ENCODE assay signal across 8 cellular contexts in the genomic region with DNA sequence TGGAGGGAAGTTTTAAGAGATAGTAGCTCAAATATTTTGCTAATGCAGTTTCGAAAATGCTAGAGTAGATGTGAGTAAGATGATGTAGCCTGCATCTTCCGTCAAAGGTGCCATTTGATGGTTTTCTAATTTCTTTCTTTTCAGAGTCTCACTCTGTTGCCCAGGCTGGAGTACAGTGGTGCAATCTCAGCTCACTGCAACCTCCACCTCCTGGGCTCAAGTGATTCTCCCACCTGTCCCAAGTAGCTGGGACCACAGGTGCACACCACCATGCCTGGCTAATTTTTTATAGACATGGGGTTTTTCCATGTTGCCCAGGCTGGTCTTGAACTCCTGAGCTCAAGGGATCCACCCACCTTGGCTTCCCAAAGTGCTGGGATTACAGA. TPM values are rescaled to one million over a fixed set of nuclear protein-coding genes. Genes with fewer than 3 reads are reported as not detected.
DNase-seq lines count a peak whose midpoint lies in the region; ATAC-seq and TF ChIP-seq lines count a peak whose summit lies in the region.
"Not testable (repeated sequence)": the region's sequence is repeated elsewhere in the genome, so short reads cannot be mapped to it uniquely, and the experiment has no call there.

No MANE protein-coding gene starts in this region.

- not testable (repeated sequence) for H3K27me3 Mint-ChIP-seq in CD14-positive monocyte (ENCODE audit: low read depth in 3 of 3); dendritic cell treated with granulocyte-macrophage colony-stimulating factor and Interleukin-4, amounts not matched to agents 40 ng/mL and 50 ng/mL, for 4 days

- H2AFZ ChIP-seq in osteoblast (ENCODE audit: low read length), result peak overlapping the region; percentile 80

- TF ChIP-seq CTCF in CD14-positive monocyte (IDR thresholded peaks at IDR 0.05); left ventricle myocardium inferior (IDR thresholded peaks at IDR 0.05; ENCODE audit: borderline replicate concordance); right lobe of liver (IDR thresholded peaks at IDR 0.05); osteoblast (IDR thresholded peaks at IDR 0.05; ENCODE audit: extremely low read depth, low read depth, low read length); transverse colon (IDR thresholded peaks at IDR 0.05): not testable (repeated sequence)

- H3K27ac Mint-ChIP-seq in CD14-positive monocyte, result peak overlapping the region; percentile 79 to 95 (median 90)
- H3K27ac Mint-ChIP-seq in dendritic cell treated with granulocyte-macrophage colony-stimulating factor and Interleukin-4, amounts not matched to agents 40 ng/mL and 50 ng/mL, for 4 days, result peak overlapping the region; percentile 40

- DNase-seq in CD14-positive monocyte (ENCODE audit: low spot score); left ventricle myocardium inferior; right lobe of liver; osteoblast (ENCODE audit: insufficient read length, low spot score, missing footprints); transverse colon: not testable (repeated sequence)
- DNase-seq in activated effector memory CD4-positive, alpha-beta T cell treated with anti-CD3 and anti-CD28 coated beads, Interleukin-2, amount 50 U/mL, for 16 hours, result peak; percentile 4

- peak overlapping the region in 1 of 2 donors; percentile 68 for H3K4me3 Mint-ChIP-seq in CD14-positive monocyte
- not testable (repeated sequence) for H3K4me3 Mint-ChIP-seq in dendritic cell treated with granulocyte-macrophage colony-stimulating factor and Interleukin-4, amounts not matched to agents 40 ng/mL and 50 ng/mL, for 4 days

- H3K9me3 ChIP-seq in HUES6 (ENCODE audit: control insufficient read depth, insufficient read depth, low read depth, low read length); left ventricle myocardium inferior (replicated peaks); right lobe of liver; osteoblast (ENCODE audit: low read depth, low read length); transverse colon: not testable (repeated sequence)

- 100% methylated on average over 2 of the region's 2 CpGs for WGBS in right lobe of liver (ENCODE audit: insufficient coverage, low coverage, low lambda C conversion rate, missing lambda C conversion rate)
- WGBS in transverse colon (ENCODE audit: low coverage in 1 of 2), 2 donors, result 92 to 100% methylated on average over 2 of the region's 2 CpGs

- H4K20me1 ChIP-seq in osteoblast (ENCODE audit: insufficient read depth, low read length), result not testable (repeated sequence)

- TF ChIP-seq EP300 in transverse colon (IDR thresholded peaks at IDR 0.05; ENCODE audit: low read depth), result not testable (repeated sequence)

- H3K36me3 ChIP-seq in HUES6 (ENCODE audit: control insufficient read depth, insufficient read depth, low read length); left ventricle myocardium inferior; right lobe of liver; osteoblast (ENCODE audit: insufficient read depth, low read length); transverse colon: not testable (repeated sequence)

- H3K27me3 ChIP-seq in HUES6 (ENCODE audit: control insufficient read depth, insufficient read depth, low read length); right lobe of liver; osteoblast (ENCODE audit: insufficient read depth, low read length); transverse colon: not testable (repeated sequence)
- H3K27me3 ChIP-seq in left ventricle myocardium inferior (ENCODE audit: low read depth), result peaks cover 27% of the 10 kb centered on the region

- peak in 2 of 4 donors; percentile 3 to 12 for ATAC-seq in right lobe of liver

- peak overlapping the region; percentile 43 for H3K9ac ChIP-seq in HUES6 (ENCODE audit: low read length)

- intact Hi-C loops in CD14-positive monocyte (cut with micrococcal nuclease), result loop anchor here (5.0 kb wide), 2 partner anchors 34 to 41 kb away; no protein-coding TSS in a partner anchor
- intact Hi-C loops in dendritic cell treated with granulocyte-macrophage colony-stimulating factor and Interleukin-4, amounts not matched to agents 40 ng/mL and 50 ng/mL, for 4 days (cut with micrococcal nuclease), result loop anchor here (5.0 kb wide), 1 partner anchor 34 kb away; no protein-coding TSS in a partner anchor
- intact Hi-C loops in left ventricle myocardium inferior (cut with micrococcal nuclease); right lobe of liver (cut with DNase I); transverse colon (cut with DNase I; ENCODE audit: low total_unique reads): not testable (repeated sequence)

- not testable (repeated sequence) for H3K36me3 Mint-ChIP-seq in CD14-positive monocyte; dendritic cell treated with granulocyte-macrophage colony-stimulating factor and Interleukin-4, amounts not matched to agents 40 ng/mL and 50 ng/mL, for 4 days (ENCODE audit: low read depth)

- H3K4me1 ChIP-seq in HUES6 (ENCODE audit: control insufficient read depth, insufficient read depth, low read length), result peaks cover 25% of the 10 kb centered on the region
- peaks cover 26% of the 10 kb centered on the region for H3K4me1 ChIP-seq in left ventricle myocardium inferior
- peaks cover 0 to 17% (median 4%) of the 10 kb centered on the region in 4 donors for H3K4me1 ChIP-seq in right lobe of liver
- H3K4me1 ChIP-seq in osteoblast (ENCODE audit: insufficient read depth, low read length), result peaks cover 11% of the 10 kb centered on the region
- H3K4me1 ChIP-seq in transverse colon, result not testable (repeated sequence)

- H3K27ac ChIP-seq in HUES6 (ENCODE audit: low read depth, low read length) (peak overlapping the region; percentile 92), left ventricle myocardium inferior (replicated peaks) (peak overlapping the region; percentile 81), right lobe of liver (peak overlapping the region; percentile 88 to 95 (median 92)), transverse colon (peak overlapping the region; percentile 38 to 74 (median 64))
- not testable (repeated sequence) for H3K27ac ChIP-seq in osteoblast (ENCODE audit: low read depth, low read length)

- not testable (repeated sequence) for TF ChIP-seq POLR2A in right lobe of liver (IDR thresholded peaks at IDR 0.05); transverse colon (IDR thresholded peaks at IDR 0.05)

- H3K4me2 ChIP-seq in osteoblast (ENCODE audit: insufficient read depth, low read length), result not testable (repeated sequence)

- H3K4me1 Mint-ChIP-seq in CD14-positive monocyte, result peaks cover 17% of the 10 kb centered on the region
- H3K4me1 Mint-ChIP-seq in dendritic cell treated with granulocyte-macrophage colony-stimulating factor and Interleukin-4, amounts not matched to agents 40 ng/mL and 50 ng/mL, for 4 days (ENCODE audit: low read depth), result peaks cover 34% of the 10 kb centered on the region

- H3K79me2 ChIP-seq in osteoblast (ENCODE audit: insufficient read depth, low read length), result not testable (repeated sequence)

- in situ Hi-C loops in transverse colon (cut with MboI; ENCODE audit: low pct_ligation_motif_present in 1 of 4, low pct_unique_long_range_greater_than_20kb in 1 of 4, low sequenced_read_pairs in 3 of 4), result not testable (repeated sequence)

- not testable (repeated sequence) for H3K4me3 ChIP-seq in HUES6 (ENCODE audit: low read depth, low read length); left ventricle myocardium inferior; right lobe of liver; osteoblast (ENCODE audit: insufficient read depth, low read length); transverse colon

- not testable (repeated sequence) for H3K9me3 Mint-ChIP-seq in CD14-positive monocyte; dendritic cell treated with granulocyte-macrophage colony-stimulating factor and Interleukin-4, amounts not matched to agents 40 ng/mL and 50 ng/mL, for 4 days

RNA-seq across cellular contexts. Expression of gene EEF1A1, which starts 45.6 kb away (rescaled TPM):
- 1,000 to 10,000 TPM; 5,292 to 5,586 TPM for polyA plus RNA-seq in CD14-positive monocyte
- total RNA-seq in left ventricle myocardium inferior (1,882 TPM), right lobe of liver (1,000 to 10,000 TPM; 2,452 to 4,356 (median 3,217) TPM), osteoblast (18,909 and 19,513 TPM in 2 replicates), transverse colon (1,000 to 10,000 TPM; 2,654 to 8,743 (median 5,443) TPM)
